ENCODE assay signal across 19 cellular contexts in genomic region chr13:110018009-110018408, GRCh38.
A peak's percentile ranks its signal among the peaks of the same experiment; 100 is the strongest.
DNase-seq lines count a peak whose midpoint lies in the region; ATAC-seq and TF ChIP-seq lines count a peak whose summit lies in the region.
"Had no signal": no experiment of that assay in that cellular context is flagged by ENCODE, and none has a peak within 500 bp of the region (broad histone marks: within the 10 kb centered on the region; RNA-seq: fewer than 3 reads in every experiment).

No MANE protein-coding gene starts in this region.

- intact Hi-C loops in HCT116 (cut with micrococcal nuclease) (no loop called here), upper lobe of right lung (cut with DNase I) (no loop called here)

- H3K4me1 ChIP-seq in HCT116 (ENCODE audit: control insufficient read depth in 1 of 2, insufficient read depth in 2 of 2, low read length in 2 of 2) (peaks cover 19 to 41% of the 10 kb centered on the region in 2 experiments), upper lobe of right lung (no peaks in the 10 kb centered on the region)
- H3K4me1 ChIP-seq: HAP-1, spleen, thyroid gland had no signal

- peak overlapping the region; percentile 65 for H3K4me2 ChIP-seq in HCT116 (ENCODE audit: low read length)
- H3K4me2 ChIP-seq: BLaER1 had no signal

- TF ChIP-seq POLR2A in HCT116 (IDR thresholded peaks at IDR 0.05; ENCODE audit: borderline replicate concordance, extremely low read depth, insufficient read depth, insufficient read length) = no peak

- no peaks in the 10 kb centered on the region for H3K79me2 ChIP-seq in HCT116 (ENCODE audit: insufficient read depth, low read length)

- H3K9me2 ChIP-seq in HCT116 (ENCODE audit: insufficient read depth) = no peaks in the 10 kb centered on the region

- RAD21 ChIA-PET in HCT116 (lab: Charles Lee; ENCODE audit: low non-redundant PET in 1 of 2, low total read pairs in 2 of 2, uncharacterized antibody in 2 of 2, unreplicated experiment in 2 of 2) = no interaction called here

- ATAC-seq in HCT116 (peak; percentile 48), upper lobe of right lung (peak; percentile 24), HG02610 (IDR thresholded peaks at IDR 0.05; ENCODE audit: unreplicated experiment) (no peak)
- ATAC-seq: natural killer cell had no signal

- 0 out of 4 replicates have a peak overlapping the region, but pooled peaks of 1 of the 2 experiments have one; percentile 25 for H3K4me3 ChIP-seq in HCT116 (replicated peaks in 1 of 2; ENCODE audit: low read depth in 1 of 2, low read length in 2 of 2)
- H3K4me3 ChIP-seq in fibroblast of mammary gland (ENCODE audit: control insufficient read depth, low read depth, low read length) = no peak overlapping the region
- no peak overlapping the region for H3K4me3 ChIP-seq in upper lobe of right lung
- H3K4me3 ChIP-seq: ascending aorta, BLaER1, HAP-1, spleen, thyroid gland had no signal

- H3K27ac ChIP-seq in HCT116 (ENCODE audit: low read depth, low read length) = peak overlapping the region; percentile 33; the same call in 1 of the 2 replicates
- H3K27ac ChIP-seq in upper lobe of right lung = no peak overlapping the region
- H3K27ac ChIP-seq: ascending aorta, BLaER1, spleen, thyroid gland had no signal

- DNase-seq in HCT116 (ENCODE audit: low read depth, low spot score) (no peak), T1000 (lab: John Stamatoyannopoulos, UW) (peak; percentile 40), fibroblast of mammary gland (ENCODE audit: low read depth) (peak; percentile 50), upper lobe of right lung (no peak), DMS153 treated with DMSO at 0.1 percent for 48 hours (lab: John Stamatoyannopoulos, UW; ENCODE audit: unreplicated experiment) (no peak), ecto neural progenitor cell (ENCODE audit: low spot score) (no peak), OCI-M2 (lab: John Stamatoyannopoulos, UW; ENCODE audit: unreplicated experiment) (no peak)
- DNase-seq: activated CD8-positive, alpha-beta memory T cell treated with anti-CD3 and anti-CD28 coated beads, Interleukin-2, amount 50 U/mL, for 48 hours; DMS153; MM.1S; natural killer cell; NCI-H1694 treated with DMSO at 0.1 percent for 48 hours; NCI-H446 treated with DMSO at 0.1 percent for 48 hours; spleen; thyroid gland had no signal

- CTCF ChIA-PET in HCT116 (lab: Charles Lee) = no interaction called here

- no peaks in the 10 kb centered on the region for H3K9me3 ChIP-seq in HCT116 (ENCODE audit: control insufficient read depth in 1 of 2, insufficient read depth in 1 of 2, low read depth in 1 of 2, low read length in 2 of 2)
- H3K9me3 ChIP-seq in upper lobe of right lung = no peaks in the 10 kb centered on the region
- H3K9me3 ChIP-seq: ascending aorta, BLaER1, HAP-1, spleen, thyroid gland had no signal

- TF ChIP-seq RAD21 in HCT116 (IDR thresholded peaks at IDR 0.05; ENCODE audit: low read depth) = no peak

- H4K20me1 ChIP-seq in HCT116 (ENCODE audit: insufficient read depth) = no peaks in the 10 kb centered on the region
- H4K20me1 ChIP-seq: BLaER1 had no signal

- no peaks in the 10 kb centered on the region for H3K36me3 ChIP-seq in HCT116 (ENCODE audit: control insufficient read depth in 1 of 2, insufficient read depth in 2 of 2, low read length in 2 of 2)
- no peaks in the 10 kb centered on the region for H3K36me3 ChIP-seq in upper lobe of right lung
- H3K36me3 ChIP-seq: ascending aorta, BLaER1, HAP-1, spleen, thyroid gland had no signal

- BruUV-seq in HCT116 (replicated peaks; lab: Mats Ljungman, UMichigan) = no TSS peak

- TF ChIP-seq CTCF in HCT116 (IDR thresholded peaks at IDR 0.05 in 2 of 3, conservative IDR thresholded peaks at IDR 0.05 in 1 of 3; ENCODE audit: borderline replicate concordance in 1 of 3, insufficient read depth in 1 of 3, low read depth in 2 of 3, low read length in 2 of 3) = no peak
- no peak for TF ChIP-seq CTCF in fibroblast of mammary gland (conservative IDR thresholded peaks at IDR 0.05; ENCODE audit: control insufficient read depth, insufficient read depth, low read depth, low read length)
- no peak for TF ChIP-seq CTCF in upper lobe of right lung (IDR thresholded peaks at IDR 0.05)

- POLR2A ChIA-PET in HCT116 (lab: Charles Lee) = no interaction called here

- H2AFZ ChIP-seq in HCT116 (ENCODE audit: low read depth, low read length, poor library complexity, severe bottlenecking) = peak overlapping the region; percentile 33

- peak overlapping the region; percentile 13; the same call in 1 of the 2 replicates for H3K9ac ChIP-seq in HCT116 (ENCODE audit: low read length)
- H3K9ac ChIP-seq: BLaER1 had no signal

- no peaks in the 10 kb centered on the region for H3K27me3 ChIP-seq in HCT116 (ENCODE audit: insufficient read depth, low read length)
- H3K27me3 ChIP-seq in upper lobe of right lung = no peaks in the 10 kb centered on the region
- H3K27me3 ChIP-seq: ascending aorta, BLaER1, thyroid gland had no signal

TF ChIP-seq in HCT116, 20 proteins besides CTCF, POLR2A, EP300 and RAD21:
- no peak for TF ChIP-seq ZNF274 (IDR thresholded peaks at IDR 0.05; ENCODE audit: low read depth, low read length)
- TF ChIP-seq ELF1 (IDR thresholded peaks at IDR 0.05; ENCODE audit: borderline replicate concordance, low read depth) = no peak
- no peak for TF ChIP-seq ZFX (IDR thresholded peaks at IDR 0.05)
- TF ChIP-seq EZH2phosphoT487 (IDR thresholded peaks at IDR 0.05; ENCODE audit: borderline replicate concordance) = no peak
- no peak for TF ChIP-seq POLR2AphosphoS5 (IDR thresholded peaks at IDR 0.05; ENCODE audit: low read depth, low read length)
- TF ChIP-seq TCF7L2 (IDR thresholded peaks at IDR 0.05; ENCODE audit: borderline replicate concordance, extremely low read depth, insufficient read depth, insufficient read length) = no peak
- TF ChIP-seq ATF3 (IDR thresholded peaks at IDR 0.05) = no peak
- TF ChIP-seq CEBPB (IDR thresholded peaks at IDR 0.05; ENCODE audit: low read depth) = no peak
- TF ChIP-seq SIN3A (IDR thresholded peaks at IDR 0.05; ENCODE audit: low read depth) = no peak
- TF ChIP-seq EZH2 (IDR thresholded peaks at IDR 0.05) = no peak
- no peak for TF ChIP-seq SP1 (IDR thresholded peaks at IDR 0.05; ENCODE audit: low read depth)
- no peak for TF ChIP-seq JUND (IDR thresholded peaks at IDR 0.05)
- TF ChIP-seq MAX (IDR thresholded peaks at IDR 0.05) = no peak

Comparison
In these comparisons a context has a peak if more than half of its experiments do, and no peak if none do; other contexts are left out.
1. DNase-seq: peak in T1000 (single experiment) and fibroblast of mammary gland (single experiment); none in HCT116 (single experiment), upper lobe of right lung (single experiment), DMS153 treated with DMSO at 0.1 percent for 48 hours (single experiment), ecto neural progenitor cell (single experiment) and OCI-M2 (single experiment).